ENCODE assay signal across 8 cellular contexts in genomic region chr1:230105245-230105753, GRCh38. TPM values are rescaled to one million over a fixed set of nuclear protein-coding genes. Genes with fewer than 3 reads are reported as not detected.
DNase-seq lines count a peak whose midpoint lies in the region; ATAC-seq and TF ChIP-seq lines count a peak whose summit lies in the region.

No MANE protein-coding gene starts in this region.

- no peak overlapping the region for H3K4me3 ChIP-seq in thyroid gland (replicated peaks in 1 of 3)

- peak overlapping the region; percentile 56 for H3K4me3 Mint-ChIP-seq in activated naive CD4-positive, alpha-beta T cell treated with anti-CD3 and anti-CD28 coated beads for 36 hours
- H3K4me3 Mint-ChIP-seq in activated T-helper 2 cell treated with anti-CD3 and anti-CD28 coated beads, Interferon-gamma antibody, Interleukin-2, Interleukin-4, amounts not matched to agents 10 μg/mL and 5 μg/mL and 100 μg/mL, durations not matched to agents 14 hours and 24 hours and 36 hours (ENCODE audit: low read depth), result peak overlapping the region; percentile 27

- DNase-seq in activated naive CD4-positive, alpha-beta T cell treated with anti-CD3 and anti-CD28 coated beads for 36 hours, result no peak
- no peak for DNase-seq in activated naive CD4-positive, alpha-beta T cell treated with Interleukin-2 at 50 U/mL for 16 hours
- no peak for DNase-seq in activated T-helper 2 cell treated with anti-CD3 and anti-CD28 coated beads, Interferon-gamma antibody, Interleukin-2, Interleukin-4, amounts not matched to agents 10 μg/mL and 5 μg/mL and 100 μg/mL, durations not matched to agents 14 hours and 24 hours and 36 hours (ENCODE audit: low spot score)
- DNase-seq in left kidney (ENCODE audit: low read depth, low spot score) (peak; percentile 46), thyroid gland (peak; percentile 56 to 59), DMS 273 (lab: John Stamatoyannopoulos, UW; ENCODE audit: unreplicated experiment) (no peak), GM13977 (ENCODE audit: low spot score) (no peak)

- no peaks in the 10 kb centered on the region for H3K27me3 Mint-ChIP-seq in activated naive CD4-positive, alpha-beta T cell treated with anti-CD3 and anti-CD28 coated beads for 36 hours (ENCODE audit: low read depth)
- no peaks in the 10 kb centered on the region for H3K27me3 Mint-ChIP-seq in activated T-helper 2 cell treated with anti-CD3 and anti-CD28 coated beads, Interferon-gamma antibody, Interleukin-2, Interleukin-4, amounts not matched to agents 10 μg/mL and 5 μg/mL and 100 μg/mL, durations not matched to agents 14 hours and 24 hours and 36 hours (ENCODE audit: low read depth)

- CTCF ChIA-PET in activated naive CD4-positive, alpha-beta T cell treated with anti-CD3 and anti-CD28 coated beads for 36 hours (lab: Charles Lee), result interaction anchor here (1.7 to 2.3 kb wide), 2 partner anchors 17 to 62 kb away, joined by 7 to 8 read pairs; no protein-coding TSS in a partner anchor

- peaks cover 9% of the 10 kb centered on the region for H3K36me3 Mint-ChIP-seq in activated naive CD4-positive, alpha-beta T cell treated with anti-CD3 and anti-CD28 coated beads for 36 hours (ENCODE audit: low read depth)
- peaks cover 11% of the 10 kb centered on the region for H3K36me3 Mint-ChIP-seq in activated T-helper 2 cell treated with anti-CD3 and anti-CD28 coated beads, Interferon-gamma antibody, Interleukin-2, Interleukin-4, amounts not matched to agents 10 μg/mL and 5 μg/mL and 100 μg/mL, durations not matched to agents 14 hours and 24 hours and 36 hours (ENCODE audit: low read depth)

- peak overlapping the region; percentile 68 to 94 (median 85) for H3K27ac ChIP-seq in thyroid gland

- H3K9me3 ChIP-seq in thyroid gland, result no peaks in the 10 kb centered on the region

- no peak for TF ChIP-seq POLR2A in thyroid gland (IDR thresholded peaks at IDR 0.05)

- WGBS in thyroid gland, 2 donors, result 43 to 51% methylated on average over 12 of the region's 12 CpGs

- TF ChIP-seq CTCF in thyroid gland (IDR thresholded peaks at IDR 0.05) (no peak), GM13977 (IDR thresholded peaks at IDR 0.05; ENCODE audit: extremely low read depth, insufficient read depth, missing control alignments) (no peak)

- H3K9me3 Mint-ChIP-seq in activated naive CD4-positive, alpha-beta T cell treated with anti-CD3 and anti-CD28 coated beads for 36 hours, result no peaks in the 10 kb centered on the region
- no peaks in the 10 kb centered on the region for H3K9me3 Mint-ChIP-seq in activated T-helper 2 cell treated with anti-CD3 and anti-CD28 coated beads, Interferon-gamma antibody, Interleukin-2, Interleukin-4, amounts not matched to agents 10 μg/mL and 5 μg/mL and 100 μg/mL, durations not matched to agents 14 hours and 24 hours and 36 hours

- peaks cover 93% of the 10 kb centered on the region for H3K4me1 Mint-ChIP-seq in activated naive CD4-positive, alpha-beta T cell treated with anti-CD3 and anti-CD28 coated beads for 36 hours (ENCODE audit: low read depth)
- H3K4me1 Mint-ChIP-seq in activated T-helper 2 cell treated with anti-CD3 and anti-CD28 coated beads, Interferon-gamma antibody, Interleukin-2, Interleukin-4, amounts not matched to agents 10 μg/mL and 5 μg/mL and 100 μg/mL, durations not matched to agents 14 hours and 24 hours and 36 hours (ENCODE audit: low read depth), result peaks cover 91% of the 10 kb centered on the region

- ATAC-seq in HG02610 (IDR thresholded peaks at IDR 0.05; ENCODE audit: unreplicated experiment), result no peak

- intact Hi-C loops in activated naive CD4-positive, alpha-beta T cell treated with anti-CD3 and anti-CD28 coated beads for 36 hours (cut with micrococcal nuclease), result loop anchor here (1.0 to 5.0 kb wide), 2 partner anchors 38 to 548 kb away; partner anchors contain the start of genes ABCB10 and GALNT2
- intact Hi-C loops in activated T-helper 2 cell treated with anti-CD3 and anti-CD28 coated beads, Interferon-gamma antibody, Interleukin-2, Interleukin-4, amounts not matched to agents 10 μg/mL and 5 μg/mL and 100 μg/mL, durations not matched to agents 14 hours and 24 hours and 36 hours (cut with micrococcal nuclease), result loop anchor here (2.0 to 5.0 kb wide), 3 partner anchors 22 to 1313 kb away; no protein-coding TSS in a partner anchor
- intact Hi-C loops in thyroid gland (cut with DNase I), result no loop called here

- no peaks in the 10 kb centered on the region for H3K27me3 ChIP-seq in thyroid gland

- H3K27ac Mint-ChIP-seq in activated naive CD4-positive, alpha-beta T cell treated with anti-CD3 and anti-CD28 coated beads for 36 hours, result peak overlapping the region; percentile 89
- H3K27ac Mint-ChIP-seq in activated T-helper 2 cell treated with anti-CD3 and anti-CD28 coated beads, Interferon-gamma antibody, Interleukin-2, Interleukin-4, amounts not matched to agents 10 μg/mL and 5 μg/mL and 100 μg/mL, durations not matched to agents 14 hours and 24 hours and 36 hours, result peak overlapping the region; percentile 83

- H3K36me3 ChIP-seq in thyroid gland, result no peaks in the 10 kb centered on the region

- in situ Hi-C loops in GM13977 (cut with MboI; ENCODE audit: low pct_unique_long_range_greater_than_20kb, low sequenced_read_pairs, unreplicated experiment), result no loop called here

- H3K4me1 ChIP-seq in thyroid gland, result peaks cover 39 to 52% of the 10 kb centered on the region in 2 donors

RNA-seq across cellular contexts. Expression of gene GALNT2, which starts 38.3 kb away (rescaled TPM):
- 10 to 100 TPM; 59.8 to 62.4 TPM for total RNA-seq in activated naive CD4-positive, alpha-beta T cell treated with anti-CD3 and anti-CD28 coated beads for 36 hours
- 58.9 and 59.3 TPM in 2 replicates for total RNA-seq in activated T-helper 2 cell treated with anti-CD3 and anti-CD28 coated beads, Interferon-gamma antibody, Interleukin-2, Interleukin-4, amounts not matched to agents 10 μg/mL and 5 μg/mL and 100 μg/mL, durations not matched to agents 14 hours and 24 hours and 36 hours
- total RNA-seq in thyroid gland, result 10 to 100 TPM; 26.2 to 48.9 (median 42.3) TPM

Comparison
In these comparisons a context has a peak if more than half of its experiments do, and no peak if none do; other contexts are left out.
1. DNase-seq: peak in left kidney (single experiment) and thyroid gland (2 of 2); none in activated naive CD4-positive, alpha-beta T cell treated with anti-CD3 and anti-CD28 coated beads for 36 hours (single experiment), activated naive CD4-positive, alpha-beta T cell treated with Interleukin-2 at 50 U/mL for 16 hours (single experiment), activated T-helper 2 cell treated with anti-CD3 and anti-CD28 coated beads, Interferon-gamma antibody, Interleukin-2, Interleukin-4, amounts not matched to agents 10 μg/mL and 5 μg/mL and 100 μg/mL, durations not matched to agents 14 hours and 24 hours and 36 hours (single experiment), DMS 273 (single experiment) and GM13977 (single experiment).